In genomic region chr6:111862727-111863126, GRCh38 we compare ENCODE assay signal across 1 cellular context.
A peak's percentile ranks its signal among the peaks of the same experiment; 100 is the strongest.
TF ChIP-seq lines count a peak whose summit lies in the region.

No MANE protein-coding gene starts in this region.

TF ChIP-seq in GM23338, 12 proteins besides CTCF, POLR2A, EP300 and RAD21 (continued from another document):
- peak; percentile 40; the same call in 1 of the 2 replicates for TF ChIP-seq ZNF462 (CRISPR knock-in tag; IDR thresholded peaks at IDR 0.05)
- no peak for TF ChIP-seq EZH2phosphoT487 (IDR thresholded peaks at IDR 0.05; ENCODE audit: unreplicated experiment)
- TF ChIP-seq JUNB (IDR thresholded peaks at IDR 0.05; ENCODE audit: unreplicated experiment), result no peak
- no peak for TF ChIP-seq STAT1 (IDR thresholded peaks at IDR 0.05; ENCODE audit: unreplicated experiment)
